Comparison of ENCODE assay signal across 8 cellular contexts in genomic region chr4:105896461-105896939, GRCh38. TPM values are rescaled to one million over a fixed set of nuclear protein-coding genes. Genes with fewer than 3 reads are reported as not detected.
DNase-seq lines count a peak whose midpoint lies in the region; ATAC-seq and TF ChIP-seq lines count a peak whose summit lies in the region.

No MANE protein-coding gene starts in this region.

- H3K9ac ChIP-seq in iPS-15b (ENCODE audit: low read depth, low read length) = no peak overlapping the region

- H3K27me3 Mint-ChIP-seq in activated T-cell treated with anti-CD3 and anti-CD28 coated beads, Interleukin-2, amount 50 U/mL, for 72 hours (ENCODE audit: low read depth) = peaks cover 71% of the 10 kb centered on the region
- H3K27me3 Mint-ChIP-seq in activated T-cell treated with anti-CD3 and anti-CD28 coated beads, Interleukin-2, amount 50 U/mL, for 4 hours (ENCODE audit: low read depth) = peaks cover 53% of the 10 kb centered on the region

- peaks cover 76% of the 10 kb centered on the region for H3K27me3 ChIP-seq in iPS-15b (ENCODE audit: control insufficient read depth, insufficient read depth, low read length)
- H3K27me3 ChIP-seq in thyroid gland = no peaks in the 10 kb centered on the region

- H3K4me3 Mint-ChIP-seq in activated T-cell treated with anti-CD3 and anti-CD28 coated beads, Interleukin-2, amount 50 U/mL, for 72 hours = peak overlapping the region; percentile 45 to 76
- no peak overlapping the region for H3K4me3 Mint-ChIP-seq in activated T-cell treated with anti-CD3 and anti-CD28 coated beads, Interleukin-2, amount 50 U/mL, for 4 hours

- H3K4me1 ChIP-seq in iPS-15b (ENCODE audit: control insufficient read depth, insufficient read depth, low read length) (peaks cover 11% of the 10 kb centered on the region), thyroid gland (peaks cover 36 to 45% of the 10 kb centered on the region in 2 donors)

- peaks cover 11% of the 10 kb centered on the region for H3K4me1 Mint-ChIP-seq in activated T-cell treated with anti-CD3 and anti-CD28 coated beads, Interleukin-2, amount 50 U/mL, for 72 hours (ENCODE audit: low read depth)
- H3K4me1 Mint-ChIP-seq in activated T-cell treated with anti-CD3 and anti-CD28 coated beads, Interleukin-2, amount 50 U/mL, for 4 hours (ENCODE audit: low read depth) = peaks cover 4% of the 10 kb centered on the region

- intact Hi-C loops in thyroid gland (cut with DNase I) = loop anchor here (5.0 kb wide), 1 partner anchor 36 kb away; no protein-coding TSS in a partner anchor

- H3K36me3 ChIP-seq in iPS-15b (ENCODE audit: control insufficient read depth, insufficient read depth, low read length) (no peaks in the 10 kb centered on the region), thyroid gland (no peaks in the 10 kb centered on the region)

- no peaks in the 10 kb centered on the region for H3K9me3 Mint-ChIP-seq in activated T-cell treated with anti-CD3 and anti-CD28 coated beads, Interleukin-2, amount 50 U/mL, for 72 hours
- no peaks in the 10 kb centered on the region for H3K9me3 Mint-ChIP-seq in activated T-cell treated with anti-CD3 and anti-CD28 coated beads, Interleukin-2, amount 50 U/mL, for 4 hours

- no peak for ATAC-seq in activated T-cell treated with anti-CD3 and anti-CD28 coated beads, Interleukin-2, amount 50 U/mL, for 72 hours (replicated peaks in 1 of 2)
- no peak for ATAC-seq in activated T-cell treated with anti-CD3 and anti-CD28 coated beads, Interleukin-2, amount 50 U/mL, for 4 hours
- ATAC-seq in HG02610 (IDR thresholded peaks at IDR 0.05; ENCODE audit: unreplicated experiment) = no peak

- peak overlapping the region; percentile 86 to 96 (median 95) for H3K27ac ChIP-seq in thyroid gland

- H3K9me3 ChIP-seq in iPS-15b (ENCODE audit: control insufficient read depth, insufficient read depth, low read length) = no peaks in the 10 kb centered on the region
- H3K9me3 ChIP-seq in thyroid gland = no peaks in the 10 kb centered on the region

- no peaks in the 10 kb centered on the region for H3K36me3 Mint-ChIP-seq in activated T-cell treated with anti-CD3 and anti-CD28 coated beads, Interleukin-2, amount 50 U/mL, for 72 hours (ENCODE audit: insufficient read depth in 2 of 2)
- no peaks in the 10 kb centered on the region for H3K36me3 Mint-ChIP-seq in activated T-cell treated with anti-CD3 and anti-CD28 coated beads, Interleukin-2, amount 50 U/mL, for 4 hours (ENCODE audit: insufficient read depth)

- H3K4me3 ChIP-seq in iPS-15b (ENCODE audit: low read depth, low read length) = peak overlapping the region; percentile 75
- peak overlapping the region; percentile 54 to 81 (median 77) for H3K4me3 ChIP-seq in thyroid gland (replicated peaks in 1 of 3)

- in situ Hi-C loops in KBM-7 (cut with MboI; ENCODE audit: low pct_unique_long_range_greater_than_20kb, low sequenced_read_pairs) = no loop called here

- no peak for TF ChIP-seq POLR2A in thyroid gland (IDR thresholded peaks at IDR 0.05)

- TF ChIP-seq CTCF in thyroid gland (IDR thresholded peaks at IDR 0.05) = no peak

- DNase-seq in activated T-cell treated with anti-CD3 and anti-CD28 coated beads, Interleukin-2, amount 50 U/mL, for 72 hours = no peak
- no peak for DNase-seq in activated T-cell treated with anti-CD3 and anti-CD28 coated beads, Interleukin-2, amount 50 U/mL, for 4 hours
- DNase-seq in KBM-7 (peak; percentile 19), thyroid gland (no peak), DMS53 treated with DMSO at 0.1 percent for 48 hours (lab: John Stamatoyannopoulos, UW; ENCODE audit: unreplicated experiment) (no peak), SKM-1 treated with dmso at 0.1 percent for 144 hours (lab: John Stamatoyannopoulos, UW; ENCODE audit: unreplicated experiment) (no peak)

- WGBS in thyroid gland, 2 donors = 4% methylated on average over 20 to 22 of the region's 22 CpGs

- no peak overlapping the region for H3K27ac Mint-ChIP-seq in activated T-cell treated with anti-CD3 and anti-CD28 coated beads, Interleukin-2, amount 50 U/mL, for 72 hours

RNA-seq across cellular contexts. Expression of gene NPNT, which starts 1.2 kb away (rescaled TPM):
- under 1 TPM in 1 of 2 donors, not detected in 1; 0.51 TPM for total RNA-seq in activated T-cell treated with anti-CD3 and anti-CD28 coated beads, Interleukin-2, amount 50 U/mL, for 72 hours
- total RNA-seq in activated T-cell treated with anti-CD3 and anti-CD28 coated beads, Interleukin-2, amount 50 U/mL, for 4 hours = under 1 TPM; 0.08 to 0.26 (median 0.14) TPM
- total RNA-seq in thyroid gland = 100 to 1,000 TPM; 630 to 907 (median 817) TPM

Comparison
In these comparisons a context has a peak if more than half of its experiments do, and no peak if none do; other contexts are left out.
1. RNA of gene NPNT, which starts 1.2 kb away (total RNA-seq): 630 to 907 TPM in thyroid gland; 0.51 TPM in activated T-cell treated with anti-CD3 and anti-CD28 coated beads, Interleukin-2, amount 50 U/mL, for 72 hours and 0.08 to 0.26 TPM in activated T-cell treated with anti-CD3 and anti-CD28 coated beads, Interleukin-2, amount 50 U/mL, for 4 hours; every median in the first group is over 100 times any median in the second.